In the genomic region with DNA sequence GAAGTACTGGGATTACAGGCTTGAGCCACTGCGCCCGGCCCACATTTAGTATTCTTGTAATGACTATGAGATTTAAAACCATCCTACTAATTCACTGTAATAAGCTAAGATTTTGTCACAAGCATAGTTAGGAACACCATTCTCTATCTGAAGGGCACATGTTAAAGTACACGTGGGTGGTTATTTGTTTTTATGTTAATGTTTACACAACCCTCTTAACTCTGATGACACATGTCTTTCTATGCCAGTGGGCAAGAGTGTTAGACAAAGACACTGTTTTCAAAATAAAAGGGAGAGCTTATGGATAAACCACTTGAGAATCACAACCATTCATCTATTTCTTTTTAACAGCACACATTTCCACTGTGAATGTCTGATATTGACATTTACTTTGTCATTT, we compare ENCODE assay signal across 1 cellular context.
TF ChIP-seq lines count a peak whose summit lies in the region.

No MANE protein-coding gene starts in this region.

TF ChIP-seq in HepG2, 621 proteins besides CTCF, POLR2A, EP300 and RAD21 (continued from another document):
- TF ChIP-seq, protein P1, sequence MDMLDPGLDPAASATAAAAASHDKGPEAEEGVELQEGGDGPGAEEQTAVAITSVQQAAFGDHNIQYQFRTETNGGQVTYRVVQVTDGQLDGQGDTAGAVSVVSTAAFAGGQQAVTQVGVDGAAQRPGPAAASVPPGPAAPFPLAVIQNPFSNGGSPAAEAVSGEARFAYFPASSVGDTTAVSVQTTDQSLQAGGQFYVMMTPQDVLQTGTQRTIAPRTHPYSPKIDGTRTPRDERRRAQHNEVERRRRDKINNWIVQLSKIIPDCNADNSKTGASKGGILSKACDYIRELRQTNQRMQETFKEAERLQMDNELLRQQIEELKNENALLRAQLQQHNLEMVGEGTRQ (IDR thresholded peaks at IDR 0.05; ENCODE audit: low read depth, low read length), result peak; percentile 15; the same call in 1 of the 2 replicates
- TF ChIP-seq, protein P1 (CRISPR knock-in tag; IDR thresholded peaks at IDR 0.05; ENCODE audit: borderline replicate concordance), result no peak
- TF ChIP-seq MTA3 (CRISPR knock-in tag; IDR thresholded peaks at IDR 0.05) (no peak), CCAR2 (optimal IDR thresholded peaks at IDR 0.05; ENCODE audit: low read depth, low read length) (no peak), ZNF501 (CRISPR knock-in tag; IDR thresholded peaks at IDR 0.05) (no peak)
TF ChIP-seq in HepG2: peak in this region for 2.
